In the genomic region with DNA sequence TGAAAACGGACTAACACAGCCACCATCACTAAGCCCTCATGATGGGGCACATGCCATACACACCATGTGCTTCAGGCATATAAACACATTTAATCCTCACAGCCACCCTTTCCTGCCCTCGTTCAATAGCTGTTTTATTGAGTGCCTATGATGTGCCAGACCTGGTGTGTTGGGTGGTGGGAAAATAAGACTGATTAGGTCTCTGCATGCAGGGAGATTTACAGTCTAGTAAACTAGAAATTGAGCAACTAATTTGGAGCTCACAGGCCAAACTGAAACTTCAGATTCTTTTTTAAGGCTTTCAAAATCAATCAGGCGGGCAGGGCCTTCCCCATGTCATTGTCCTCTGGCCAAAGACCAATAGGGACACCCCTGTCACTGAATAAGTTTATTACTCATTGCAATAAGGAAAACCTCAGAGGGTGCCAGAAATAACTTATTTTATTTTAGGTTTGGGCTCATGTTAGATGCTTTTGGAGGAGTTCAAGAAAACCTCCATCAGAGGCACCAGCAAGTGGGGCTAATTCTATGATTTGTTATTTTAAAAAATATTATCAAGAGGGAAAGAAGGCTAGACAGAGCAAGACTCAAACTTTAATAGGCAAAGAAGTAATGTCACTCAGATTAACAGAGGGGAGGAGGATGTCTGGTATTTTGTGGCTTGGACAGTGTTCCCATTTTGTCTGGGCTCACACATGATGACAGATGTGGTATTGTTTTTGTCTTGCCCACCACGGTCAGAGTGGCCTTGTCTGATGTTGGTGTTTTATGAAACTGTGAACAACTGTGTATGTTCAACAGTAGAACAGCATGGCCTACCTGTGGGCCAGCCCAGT, we compare ENCODE assay signal across 1 cellular context.
TF ChIP-seq lines count a peak whose summit lies in the region.

No MANE protein-coding gene starts in this region.

TF ChIP-seq in GM12878, 131 proteins besides CTCF, POLR2A, EP300 and RAD21 (continued from another document and continues in another):
- TF ChIP-seq, protein P1, sequence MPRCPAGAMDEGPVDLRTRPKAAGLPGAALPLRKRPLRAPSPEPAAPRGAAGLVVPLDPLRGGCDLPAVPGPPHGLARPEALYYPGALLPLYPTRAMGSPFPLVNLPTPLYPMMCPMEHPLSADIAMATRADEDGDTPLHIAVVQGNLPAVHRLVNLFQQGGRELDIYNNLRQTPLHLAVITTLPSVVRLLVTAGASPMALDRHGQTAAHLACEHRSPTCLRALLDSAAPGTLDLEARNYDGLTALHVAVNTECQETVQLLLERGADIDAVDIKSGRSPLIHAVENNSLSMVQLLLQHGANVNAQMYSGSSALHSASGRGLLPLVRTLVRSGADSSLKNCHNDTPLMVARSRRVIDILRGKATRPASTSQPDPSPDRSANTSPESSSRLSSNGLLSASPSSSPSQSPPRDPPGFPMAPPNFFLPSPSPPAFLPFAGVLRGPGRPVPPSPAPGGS (IDR thresholded peaks at IDR 0.05; ENCODE audit: borderline replicate concordance, insufficient read depth, low read depth, low read length, poor library complexity, severe bottlenecking), result peak; percentile 71
- TF ChIP-seq CEBPB (IDR thresholded peaks at IDR 0.05; ENCODE audit: borderline replicate concordance in 1 of 2, low read depth in 2 of 2, low read length in 2 of 2), result peak; percentile 56 to 76; a peak in 3 of 4 replicates
- TF ChIP-seq IKZF1 (conservative IDR thresholded peaks at IDR 0.05), result peak; percentile 73
- no peak for TF ChIP-seq NFXL1 (IDR thresholded peaks at IDR 0.05; ENCODE audit: borderline replicate concordance)
- 0 out of 2 replicates have a peak, but pooled peaks have one; percentile 17 for TF ChIP-seq MXI1 (IDR thresholded peaks at IDR 0.05; ENCODE audit: low read depth, low read length)
- peak; percentile 98 for TF ChIP-seq NFIC (IDR thresholded peaks at IDR 0.05; ENCODE audit: low read depth, low read length)
- TF ChIP-seq PAX8 (IDR thresholded peaks at IDR 0.05), result no peak
- no peak for TF ChIP-seq WRNIP1 (IDR thresholded peaks at IDR 0.05; ENCODE audit: borderline replicate concordance, low read depth, low read length)
- no peak for TF ChIP-seq TCF3 (IDR thresholded peaks at IDR 0.05; ENCODE audit: borderline replicate concordance, insufficient read depth, low read depth, low read length)
- peak; percentile 71 for TF ChIP-seq NR2F1 (conservative IDR thresholded peaks at IDR 0.05)
- no peak for TF ChIP-seq MYB (IDR thresholded peaks at IDR 0.05; ENCODE audit: borderline replicate concordance, low read depth, low read length)
- TF ChIP-seq GATAD2B (conservative IDR thresholded peaks at IDR 0.05; ENCODE audit: low read depth), result no peak
- peak; percentile 94 for TF ChIP-seq PML (IDR thresholded peaks at IDR 0.05; ENCODE audit: low read length)
- peak; percentile 91 for TF ChIP-seq MTA3 (IDR thresholded peaks at IDR 0.05; ENCODE audit: borderline replicate concordance, low read length)
- TF ChIP-seq, protein P2, sequence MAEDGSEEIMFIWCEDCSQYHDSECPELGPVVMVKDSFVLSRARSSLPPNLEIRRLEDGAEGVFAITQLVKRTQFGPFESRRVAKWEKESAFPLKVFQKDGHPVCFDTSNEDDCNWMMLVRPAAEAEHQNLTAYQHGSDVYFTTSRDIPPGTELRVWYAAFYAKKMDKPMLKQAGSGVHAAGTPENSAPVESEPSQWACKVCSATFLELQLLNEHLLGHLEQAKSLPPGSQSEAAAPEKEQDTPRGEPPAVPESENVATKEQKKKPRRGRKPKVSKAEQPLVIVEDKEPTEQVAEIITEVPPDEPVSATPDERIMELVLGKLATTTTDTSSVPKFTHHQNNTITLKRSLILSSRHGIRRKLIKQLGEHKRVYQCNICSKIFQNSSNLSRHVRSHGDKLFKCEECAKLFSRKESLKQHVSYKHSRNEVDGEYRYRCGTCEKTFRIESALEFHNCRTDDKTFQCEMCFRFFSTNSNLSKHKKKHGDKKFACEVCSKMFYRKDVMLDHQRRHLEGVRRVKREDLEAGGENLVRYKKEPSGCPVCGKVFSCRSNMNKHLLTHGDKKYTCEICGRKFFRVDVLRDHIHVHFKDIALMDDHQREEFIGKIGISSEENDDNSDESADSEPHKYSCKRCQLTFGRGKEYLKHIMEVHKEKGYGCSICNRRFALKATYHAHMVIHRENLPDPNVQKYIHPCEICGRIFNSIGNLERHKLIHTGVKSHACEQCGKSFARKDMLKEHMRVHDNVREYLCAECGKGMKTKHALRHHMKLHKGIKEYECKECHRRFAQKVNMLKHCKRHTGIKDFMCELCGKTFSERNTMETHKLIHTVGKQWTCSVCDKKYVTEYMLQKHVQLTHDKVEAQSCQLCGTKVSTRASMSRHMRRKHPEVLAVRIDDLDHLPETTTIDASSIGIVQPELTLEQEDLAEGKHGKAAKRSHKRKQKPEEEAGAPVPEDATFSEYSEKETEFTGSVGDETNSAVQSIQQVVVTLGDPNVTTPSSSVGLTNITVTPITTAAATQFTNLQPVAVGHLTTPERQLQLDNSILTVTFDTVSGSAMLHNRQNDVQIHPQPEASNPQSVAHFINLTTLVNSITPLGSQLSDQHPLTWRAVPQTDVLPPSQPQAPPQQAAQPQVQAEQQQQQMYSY (CRISPR knock-in tag; IDR thresholded peaks at IDR 0.05), result no peak
- no peak for TF ChIP-seq ETV6 (conservative IDR thresholded peaks at IDR 0.05 in 1 of 2, IDR thresholded peaks at IDR 0.05 in 1 of 2; ENCODE audit: borderline replicate concordance in 1 of 2, low read depth in 1 of 2)
- peak; percentile 83 for TF ChIP-seq IRF4 (IDR thresholded peaks at IDR 0.05; ENCODE audit: low read depth, low read length)
- no peak for TF ChIP-seq EZH2 (IDR thresholded peaks at IDR 0.05; ENCODE audit: borderline replicate concordance, control insufficient read depth, low read depth, low read length)
- TF ChIP-seq, protein P3, sequence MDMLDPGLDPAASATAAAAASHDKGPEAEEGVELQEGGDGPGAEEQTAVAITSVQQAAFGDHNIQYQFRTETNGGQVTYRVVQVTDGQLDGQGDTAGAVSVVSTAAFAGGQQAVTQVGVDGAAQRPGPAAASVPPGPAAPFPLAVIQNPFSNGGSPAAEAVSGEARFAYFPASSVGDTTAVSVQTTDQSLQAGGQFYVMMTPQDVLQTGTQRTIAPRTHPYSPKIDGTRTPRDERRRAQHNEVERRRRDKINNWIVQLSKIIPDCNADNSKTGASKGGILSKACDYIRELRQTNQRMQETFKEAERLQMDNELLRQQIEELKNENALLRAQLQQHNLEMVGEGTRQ (IDR thresholded peaks at IDR 0.05; ENCODE audit: borderline replicate concordance, low read depth, low read length), result no peak
- TF ChIP-seq RELA (IDR thresholded peaks at IDR 0.05; ENCODE audit: borderline replicate concordance, partially characterized antibody), result no peak
- peak; percentile 15 for TF ChIP-seq KLF5 (IDR thresholded peaks at IDR 0.05; ENCODE audit: partially characterized antibody)
- TF ChIP-seq SREBF1 (IDR thresholded peaks at IDR 0.05; ENCODE audit: low read length), result peak; percentile 55; the same call in 1 of the 2 replicates
- TF ChIP-seq, protein P4, sequence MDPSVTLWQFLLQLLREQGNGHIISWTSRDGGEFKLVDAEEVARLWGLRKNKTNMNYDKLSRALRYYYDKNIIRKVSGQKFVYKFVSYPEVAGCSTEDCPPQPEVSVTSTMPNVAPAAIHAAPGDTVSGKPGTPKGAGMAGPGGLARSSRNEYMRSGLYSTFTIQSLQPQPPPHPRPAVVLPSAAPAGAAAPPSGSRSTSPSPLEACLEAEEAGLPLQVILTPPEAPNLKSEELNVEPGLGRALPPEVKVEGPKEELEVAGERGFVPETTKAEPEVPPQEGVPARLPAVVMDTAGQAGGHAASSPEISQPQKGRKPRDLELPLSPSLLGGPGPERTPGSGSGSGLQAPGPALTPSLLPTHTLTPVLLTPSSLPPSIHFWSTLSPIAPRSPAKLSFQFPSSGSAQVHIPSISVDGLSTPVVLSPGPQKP (IDR thresholded peaks at IDR 0.05; ENCODE audit: low read depth, low read length), result no peak; the same call in 1 of the 2 replicates
- no peak for TF ChIP-seq EGR1 (IDR thresholded peaks at IDR 0.05; ENCODE audit: borderline replicate concordance in 1 of 2, low read depth in 2 of 2, low read length in 2 of 2)
- no peak for TF ChIP-seq TCF7 (IDR thresholded peaks at IDR 0.05; ENCODE audit: borderline replicate concordance)
- no peak for TF ChIP-seq ZZZ3 (IDR thresholded peaks at IDR 0.05; ENCODE audit: control insufficient read depth, insufficient read length, low read depth)
- TF ChIP-seq, protein P5, sequence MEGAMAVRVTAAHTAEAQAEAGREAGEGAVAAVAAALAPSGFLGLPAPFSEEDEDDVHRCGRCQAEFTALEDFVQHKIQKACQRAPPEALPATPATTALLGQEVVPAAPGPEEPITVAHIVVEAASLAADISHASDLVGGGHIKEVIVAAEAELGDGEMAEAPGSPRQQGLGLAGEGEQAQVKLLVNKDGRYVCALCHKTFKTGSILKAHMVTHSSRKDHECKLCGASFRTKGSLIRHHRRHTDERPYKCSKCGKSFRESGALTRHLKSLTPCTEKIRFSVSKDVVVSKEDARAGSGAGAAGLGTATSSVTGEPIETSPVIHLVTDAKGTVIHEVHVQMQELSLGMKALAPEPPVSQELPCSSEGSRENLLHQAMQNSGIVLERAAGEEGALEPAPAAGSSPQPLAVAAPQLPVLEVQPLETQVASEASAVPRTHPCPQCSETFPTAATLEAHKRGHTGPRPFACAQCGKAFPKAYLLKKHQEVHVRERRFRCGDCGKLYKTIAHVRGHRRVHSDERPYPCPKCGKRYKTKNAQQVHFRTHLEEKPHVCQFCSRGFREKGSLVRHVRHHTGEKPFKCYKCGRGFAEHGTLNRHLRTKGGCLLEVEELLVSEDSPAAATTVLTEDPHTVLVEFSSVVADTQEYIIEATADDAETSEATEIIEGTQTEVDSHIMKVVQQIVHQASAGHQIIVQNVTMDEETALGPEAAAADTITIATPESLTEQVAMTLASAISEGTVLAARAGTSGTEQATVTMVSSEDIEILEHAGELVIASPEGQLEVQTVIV (IDR thresholded peaks at IDR 0.05; ENCODE audit: borderline replicate concordance, partially characterized antibody), result no peak
- TF ChIP-seq GABPA (IDR thresholded peaks at IDR 0.05; ENCODE audit: low read depth), result peak; percentile 52; the same call in 1 of the 2 replicates
- TF ChIP-seq POLR2AphosphoS2 (IDR thresholded peaks at IDR 0.05; ENCODE audit: low read depth, low read length), result no peak
- TF ChIP-seq, protein P6, sequence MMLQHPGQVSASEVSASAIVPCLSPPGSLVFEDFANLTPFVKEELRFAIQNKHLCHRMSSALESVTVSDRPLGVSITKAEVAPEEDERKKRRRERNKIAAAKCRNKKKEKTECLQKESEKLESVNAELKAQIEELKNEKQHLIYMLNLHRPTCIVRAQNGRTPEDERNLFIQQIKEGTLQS (IDR thresholded peaks at IDR 0.05; ENCODE audit: borderline replicate concordance, extremely low read depth, low read depth, low read length), result no peak
- no peak for TF ChIP-seq NR2C2 (IDR thresholded peaks at IDR 0.05; ENCODE audit: borderline replicate concordance, control insufficient read depth, insufficient read length, low read depth)
- TF ChIP-seq, protein P7, sequence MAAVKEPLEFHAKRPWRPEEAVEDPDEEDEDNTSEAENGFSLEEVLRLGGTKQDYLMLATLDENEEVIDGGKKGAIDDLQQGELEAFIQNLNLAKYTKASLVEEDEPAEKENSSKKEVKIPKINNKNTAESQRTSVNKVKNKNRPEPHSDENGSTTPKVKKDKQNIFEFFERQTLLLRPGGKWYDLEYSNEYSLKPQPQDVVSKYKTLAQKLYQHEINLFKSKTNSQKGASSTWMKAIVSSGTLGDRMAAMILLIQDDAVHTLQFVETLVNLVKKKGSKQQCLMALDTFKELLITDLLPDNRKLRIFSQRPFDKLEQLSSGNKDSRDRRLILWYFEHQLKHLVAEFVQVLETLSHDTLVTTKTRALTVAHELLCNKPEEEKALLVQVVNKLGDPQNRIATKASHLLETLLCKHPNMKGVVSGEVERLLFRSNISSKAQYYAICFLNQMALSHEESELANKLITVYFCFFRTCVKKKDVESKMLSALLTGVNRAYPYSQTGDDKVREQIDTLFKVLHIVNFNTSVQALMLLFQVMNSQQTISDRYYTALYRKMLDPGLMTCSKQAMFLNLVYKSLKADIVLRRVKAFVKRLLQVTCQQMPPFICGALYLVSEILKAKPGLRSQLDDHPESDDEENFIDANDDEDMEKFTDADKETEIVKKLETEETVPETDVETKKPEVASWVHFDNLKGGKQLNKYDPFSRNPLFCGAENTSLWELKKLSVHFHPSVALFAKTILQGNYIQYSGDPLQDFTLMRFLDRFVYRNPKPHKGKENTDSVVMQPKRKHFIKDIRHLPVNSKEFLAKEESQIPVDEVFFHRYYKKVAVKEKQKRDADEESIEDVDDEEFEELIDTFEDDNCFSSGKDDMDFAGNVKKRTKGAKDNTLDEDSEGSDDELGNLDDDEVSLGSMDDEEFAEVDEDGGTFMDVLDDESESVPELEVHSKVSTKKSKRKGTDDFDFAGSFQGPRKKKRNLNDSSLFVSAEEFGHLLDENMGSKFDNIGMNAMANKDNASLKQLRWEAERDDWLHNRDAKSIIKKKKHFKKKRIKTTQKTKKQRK (IDR thresholded peaks at IDR 0.05; ENCODE audit: low read depth, low read length), result no peak
- TF ChIP-seq, protein P8, sequence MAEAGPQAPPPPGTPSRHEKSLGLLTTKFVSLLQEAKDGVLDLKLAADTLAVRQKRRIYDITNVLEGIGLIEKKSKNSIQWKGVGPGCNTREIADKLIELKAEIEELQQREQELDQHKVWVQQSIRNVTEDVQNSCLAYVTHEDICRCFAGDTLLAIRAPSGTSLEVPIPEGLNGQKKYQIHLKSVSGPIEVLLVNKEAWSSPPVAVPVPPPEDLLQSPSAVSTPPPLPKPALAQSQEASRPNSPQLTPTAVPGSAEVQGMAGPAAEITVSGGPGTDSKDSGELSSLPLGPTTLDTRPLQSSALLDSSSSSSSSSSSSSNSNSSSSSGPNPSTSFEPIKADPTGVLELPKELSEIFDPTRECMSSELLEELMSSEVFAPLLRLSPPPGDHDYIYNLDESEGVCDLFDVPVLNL (IDR thresholded peaks at IDR 0.05; ENCODE audit: low read depth, low read length), result no peak
- peak; percentile 31; the same call in 1 of the 2 replicates for TF ChIP-seq BACH1 (IDR thresholded peaks at IDR 0.05; ENCODE audit: borderline replicate concordance)
- TF ChIP-seq, protein P9, sequence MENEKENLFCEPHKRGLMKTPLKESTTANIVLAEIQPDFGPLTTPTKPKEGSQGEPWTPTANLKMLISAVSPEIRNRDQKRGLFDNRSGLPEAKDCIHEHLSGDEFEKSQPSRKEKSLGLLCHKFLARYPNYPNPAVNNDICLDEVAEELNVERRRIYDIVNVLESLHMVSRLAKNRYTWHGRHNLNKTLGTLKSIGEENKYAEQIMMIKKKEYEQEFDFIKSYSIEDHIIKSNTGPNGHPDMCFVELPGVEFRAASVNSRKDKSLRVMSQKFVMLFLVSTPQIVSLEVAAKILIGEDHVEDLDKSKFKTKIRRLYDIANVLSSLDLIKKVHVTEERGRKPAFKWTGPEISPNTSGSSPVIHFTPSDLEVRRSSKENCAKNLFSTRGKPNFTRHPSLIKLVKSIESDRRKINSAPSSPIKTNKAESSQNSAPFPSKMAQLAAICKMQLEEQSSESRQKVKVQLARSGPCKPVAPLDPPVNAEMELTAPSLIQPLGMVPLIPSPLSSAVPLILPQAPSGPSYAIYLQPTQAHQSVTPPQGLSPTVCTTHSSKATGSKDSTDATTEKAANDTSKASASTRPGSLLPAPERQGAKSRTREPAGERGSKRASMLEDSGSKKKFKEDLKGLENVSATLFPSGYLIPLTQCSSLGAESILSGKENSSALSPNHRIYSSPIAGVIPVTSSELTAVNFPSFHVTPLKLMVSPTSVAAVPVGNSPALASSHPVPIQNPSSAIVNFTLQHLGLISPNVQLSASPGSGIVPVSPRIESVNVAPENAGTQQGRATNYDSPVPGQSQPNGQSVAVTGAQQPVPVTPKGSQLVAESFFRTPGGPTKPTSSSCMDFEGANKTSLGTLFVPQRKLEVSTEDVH (IDR thresholded peaks at IDR 0.05; ENCODE audit: low read depth, partially characterized antibody), result no peak
- TF ChIP-seq HDAC2 (IDR thresholded peaks at IDR 0.05), result no peak
- no peak for TF ChIP-seq BRCA1 (IDR thresholded peaks at IDR 0.05; ENCODE audit: low read depth, low read length)
